Comparison of ENCODE assay signal across 13 cellular contexts in the genomic region with DNA sequence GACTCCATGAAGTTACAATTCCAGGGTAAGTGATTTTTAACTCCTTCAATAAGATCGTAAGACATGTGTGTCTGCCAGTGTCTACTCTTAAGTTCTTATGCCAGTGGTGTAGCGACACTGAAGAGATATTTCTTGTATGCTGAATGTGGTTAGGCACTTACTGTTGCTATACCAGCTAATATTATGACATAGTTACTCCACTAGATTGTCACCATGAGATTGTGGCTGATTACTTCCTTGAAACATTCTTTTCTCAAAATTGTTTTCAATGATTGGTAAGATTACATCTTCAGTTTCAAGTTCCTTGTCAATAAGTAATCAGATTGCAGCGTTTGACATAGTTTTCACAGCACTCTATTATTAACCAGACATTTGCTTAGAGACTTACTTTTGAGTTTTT.
DNase-seq lines count a peak whose midpoint lies in the region; ATAC-seq and TF ChIP-seq lines count a peak whose summit lies in the region.
"Had no signal": no experiment of that assay in that cellular context is flagged by ENCODE, and none has a peak within 500 bp of the region (broad histone marks: within the 10 kb centered on the region; RNA-seq: fewer than 3 reads in every experiment).

No MANE protein-coding gene starts in this region.

- no peak for ATAC-seq in T-cell (replicated peaks in 1 of 4)
- ATAC-seq: right cardiac atrium had no signal

- no peaks in the 10 kb centered on the region for H3K36me3 Mint-ChIP-seq in activated T-helper 2 cell treated with anti-CD3 and anti-CD28 coated beads, Interferon-gamma antibody, Interleukin-2, Interleukin-4, amounts not matched to agents 10 μg/mL and 5 μg/mL and 100 μg/mL, durations not matched to agents 14 hours and 24 hours and 36 hours (ENCODE audit: low read depth)
- H3K36me3 Mint-ChIP-seq in nephron (ENCODE audit: low read depth): peaks cover 9% of the 10 kb centered on the region
- H3K36me3 Mint-ChIP-seq in T-cell: peaks cover 10% of the 10 kb centered on the region

- DNase-seq in NOMO-1 treated with DMSO at 0.1 percent for 48 hours (lab: John Stamatoyannopoulos, UW; ENCODE audit: unreplicated experiment) (peak; percentile 27), NOMO-1 treated with dmso at 0.1 percent for 144 hours (lab: John Stamatoyannopoulos, UW; ENCODE audit: unreplicated experiment) (no peak), HT-29 (ENCODE audit: low spot score) (peak; percentile 24), NCI-H187 treated with DMSO at 0.1 percent for 48 hours (lab: John Stamatoyannopoulos, UW) (no peak), T-cell (no peak), T1000 (lab: John Stamatoyannopoulos, UW) (no peak)
- DNase-seq in activated T-helper 2 cell treated with anti-CD3 and anti-CD28 coated beads, Interferon-gamma antibody, Interleukin-2, Interleukin-4, amounts not matched to agents 10 μg/mL and 5 μg/mL and 100 μg/mL, durations not matched to agents 14 hours and 24 hours and 36 hours (ENCODE audit: low spot score): no peak
- DNase-seq: activated CD8-positive, alpha-beta memory T cell treated with anti-CD3 and anti-CD28 coated beads, Interleukin-2, amount 50 U/mL, for 4 hours; EL; NCI-H1436; NCI-H82; right cardiac atrium had no signal

- peak overlapping the region; percentile 82 for H3K4me3 Mint-ChIP-seq in activated T-helper 2 cell treated with anti-CD3 and anti-CD28 coated beads, Interferon-gamma antibody, Interleukin-2, Interleukin-4, amounts not matched to agents 10 μg/mL and 5 μg/mL and 100 μg/mL, durations not matched to agents 14 hours and 24 hours and 36 hours (ENCODE audit: low read depth)
- H3K4me3 Mint-ChIP-seq in nephron (peak overlapping the region; percentile 45 to 87 (median 48)), T-cell (no peak overlapping the region)

- POLR2A ChIA-PET in T-cell (lab: Charles Lee): interaction anchor here in 1 of 2 donors (0.7 kb wide), 1 partner anchor 102 kb away, joined by 3 read pairs; no protein-coding TSS in a partner anchor

- no peak overlapping the region for H3K27ac Mint-ChIP-seq in activated T-helper 2 cell treated with anti-CD3 and anti-CD28 coated beads, Interferon-gamma antibody, Interleukin-2, Interleukin-4, amounts not matched to agents 10 μg/mL and 5 μg/mL and 100 μg/mL, durations not matched to agents 14 hours and 24 hours and 36 hours
- H3K27ac Mint-ChIP-seq in nephron (peak overlapping the region in 2 of 3 experiments; percentile 39 to 40), T-cell (no peak overlapping the region)

- no peak for TF ChIP-seq CTCF in nephron (IDR thresholded peaks at IDR 0.05; ENCODE audit: unreplicated experiment in 3 of 3)

- H3K4me1 Mint-ChIP-seq in activated T-helper 2 cell treated with anti-CD3 and anti-CD28 coated beads, Interferon-gamma antibody, Interleukin-2, Interleukin-4, amounts not matched to agents 10 μg/mL and 5 μg/mL and 100 μg/mL, durations not matched to agents 14 hours and 24 hours and 36 hours (ENCODE audit: low read depth): peaks cover 14% of the 10 kb centered on the region
- H3K4me1 Mint-ChIP-seq in nephron (no peaks in the 10 kb centered on the region), T-cell (peaks cover 8 to 20% (median 14%) of the 10 kb centered on the region in 3 donors)

- H3K27me3 Mint-ChIP-seq in activated T-helper 2 cell treated with anti-CD3 and anti-CD28 coated beads, Interferon-gamma antibody, Interleukin-2, Interleukin-4, amounts not matched to agents 10 μg/mL and 5 μg/mL and 100 μg/mL, durations not matched to agents 14 hours and 24 hours and 36 hours (ENCODE audit: low read depth): peaks cover 10% of the 10 kb centered on the region
- H3K27me3 Mint-ChIP-seq in nephron (ENCODE audit: low read depth) (no peaks in the 10 kb centered on the region), T-cell (peaks cover 0 to 11% of the 10 kb centered on the region in 2 donors)

- no peaks in the 10 kb centered on the region for H3K9me3 Mint-ChIP-seq in activated T-helper 2 cell treated with anti-CD3 and anti-CD28 coated beads, Interferon-gamma antibody, Interleukin-2, Interleukin-4, amounts not matched to agents 10 μg/mL and 5 μg/mL and 100 μg/mL, durations not matched to agents 14 hours and 24 hours and 36 hours
- H3K9me3 Mint-ChIP-seq in nephron: peaks cover 9% of the 10 kb centered on the region
- no peaks in the 10 kb centered on the region for H3K9me3 Mint-ChIP-seq in T-cell

- CTCF ChIA-PET in T-cell (lab: Charles Lee): no interaction called here

- intact Hi-C loops in activated T-helper 2 cell treated with anti-CD3 and anti-CD28 coated beads, Interferon-gamma antibody, Interleukin-2, Interleukin-4, amounts not matched to agents 10 μg/mL and 5 μg/mL and 100 μg/mL, durations not matched to agents 14 hours and 24 hours and 36 hours (cut with micrococcal nuclease): no loop called here

Comparison
In these comparisons a context has a peak if more than half of its experiments do, and no peak if none do; other contexts are left out.
1. DNase-seq: peak in NOMO-1 treated with DMSO at 0.1 percent for 48 hours (single experiment) and HT-29 (single experiment); none in NOMO-1 treated with dmso at 0.1 percent for 144 hours (single experiment), activated T-helper 2 cell treated with anti-CD3 and anti-CD28 coated beads, Interferon-gamma antibody, Interleukin-2, Interleukin-4, amounts not matched to agents 10 μg/mL and 5 μg/mL and 100 μg/mL, durations not matched to agents 14 hours and 24 hours and 36 hours (single experiment), NCI-H187 treated with DMSO at 0.1 percent for 48 hours (single experiment), T-cell (0 of 34) and T1000 (single experiment).
2. H3K27ac Mint-ChIP-seq: peak in nephron (2 of 3); none in activated T-helper 2 cell treated with anti-CD3 and anti-CD28 coated beads, Interferon-gamma antibody, Interleukin-2, Interleukin-4, amounts not matched to agents 10 μg/mL and 5 μg/mL and 100 μg/mL, durations not matched to agents 14 hours and 24 hours and 36 hours (single experiment) and T-cell (0 of 2).
3. H3K4me3 Mint-ChIP-seq: peak in activated T-helper 2 cell treated with anti-CD3 and anti-CD28 coated beads, Interferon-gamma antibody, Interleukin-2, Interleukin-4, amounts not matched to agents 10 μg/mL and 5 μg/mL and 100 μg/mL, durations not matched to agents 14 hours and 24 hours and 36 hours (single experiment) and nephron (3 of 3); none in T-cell (0 of 3).